ENCODE assay signal across 8 cellular contexts in the genomic region with DNA sequence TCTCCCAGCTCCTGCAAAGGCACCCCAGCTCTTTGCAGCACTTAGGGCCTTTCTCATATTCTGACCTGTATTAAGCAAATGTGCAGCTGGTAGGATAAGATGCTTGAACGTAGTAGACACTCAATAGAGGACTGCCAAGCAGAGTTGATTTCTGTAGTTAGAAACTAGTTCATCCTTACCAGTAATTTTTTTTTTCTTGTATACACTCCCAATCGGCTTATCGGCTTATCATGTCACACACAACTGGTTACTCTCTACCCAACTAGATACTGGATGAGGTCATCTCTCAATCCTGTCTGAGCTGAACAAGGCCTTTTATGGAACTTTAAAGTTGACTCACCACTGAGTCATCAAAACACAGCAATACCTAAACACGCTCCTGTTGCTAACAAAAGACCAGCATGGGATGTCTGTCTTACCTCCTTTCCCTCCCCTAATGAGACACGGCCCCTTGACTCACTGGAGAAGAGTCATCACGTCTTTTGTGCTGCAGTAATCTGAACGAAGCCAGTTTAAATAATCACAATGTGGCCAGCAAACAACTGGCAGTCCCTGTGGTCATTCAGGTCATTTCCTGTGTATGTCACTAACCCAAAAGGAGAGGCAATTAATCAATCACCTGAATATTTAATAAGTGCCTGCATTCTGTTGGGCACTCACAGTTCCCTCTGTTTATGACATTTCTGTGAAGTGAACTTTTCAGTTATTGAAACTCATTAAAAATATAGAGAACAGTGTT. TPM values are rescaled to one million over a fixed set of nuclear protein-coding genes. Genes with fewer than 3 reads are reported as not detected.
DNase-seq lines count a peak whose midpoint lies in the region; ATAC-seq and TF ChIP-seq lines count a peak whose summit lies in the region.

No MANE protein-coding gene starts in this region.

- H3K36me3 Mint-ChIP-seq in activated naive CD4-positive, alpha-beta T cell treated with anti-CD3 and anti-CD28 coated beads, Interleukin-2, amount 50 U/mL, for 24 hours, result peaks cover 17% of the 10 kb centered on the region

- H3K27me3 ChIP-seq in HL-60 (ENCODE audit: insufficient read depth, poor library complexity, severe bottlenecking) (no peaks in the 10 kb centered on the region), Panc1 (ENCODE audit: control insufficient read depth, insufficient read depth, low read length) (no peaks in the 10 kb centered on the region), heart left ventricle (no peaks in the 10 kb centered on the region), sigmoid colon (no peaks in the 10 kb centered on the region)

- peak in 2 of 4 donors; percentile 29 to 46 for TF ChIP-seq EP300 in sigmoid colon (IDR thresholded peaks at IDR 0.05)

- no peaks in the 10 kb centered on the region for H3K27me3 Mint-ChIP-seq in activated naive CD4-positive, alpha-beta T cell treated with anti-CD3 and anti-CD28 coated beads, Interleukin-2, amount 50 U/mL, for 24 hours

- peaks cover 14% of the 10 kb centered on the region for H3K4me1 Mint-ChIP-seq in activated naive CD4-positive, alpha-beta T cell treated with anti-CD3 and anti-CD28 coated beads, Interleukin-2, amount 50 U/mL, for 24 hours

- POLR2A ChIA-PET in Panc1 (lab: Charles Lee), result interaction anchor here (0.7 to 1.9 kb wide), 3 partner anchors 31 to 105 kb away, joined by 4 to 9 read pairs (median 5); a partner anchor contains a TSS

- peaks cover 10% of the 10 kb centered on the region for H3K9me3 Mint-ChIP-seq in activated naive CD4-positive, alpha-beta T cell treated with anti-CD3 and anti-CD28 coated beads, Interleukin-2, amount 50 U/mL, for 24 hours

- CTCF ChIA-PET in Panc1 (lab: Charles Lee), result interaction anchor here (0.5 kb wide), 1 partner anchor 30 kb away, joined by 3 read pairs; no protein-coding TSS in a partner anchor

- intact Hi-C loops in Panc1 (cut with micrococcal nuclease; ENCODE audit: unreplicated experiment) (loop anchor here (5.0 kb wide), 1 partner anchor 104 kb away; a partner anchor contains a TSS), heart left ventricle (cut with DNase I) (no loop called here), sigmoid colon (cut with DNase I) (no loop called here), posterior cingulate gyrus (cut with DNase I) (no loop called here)

- ATAC-seq in GM21447 (IDR thresholded peaks at IDR 0.05; ENCODE audit: unreplicated experiment), result peak; percentile 93
- ATAC-seq in Panc1, result peak; percentile 93
- peak; percentile 61 to 90 (median 85) for ATAC-seq in heart left ventricle

- WGBS in heart left ventricle, 4 donors, result 11 to 20% (median 15%) methylated on average over 7 of the region's 7 CpGs
- 2 to 33% methylated on average over 7 of the region's 7 CpGs for WGBS in sigmoid colon, 2 donors

- H3K4me3 Mint-ChIP-seq in activated naive CD4-positive, alpha-beta T cell treated with anti-CD3 and anti-CD28 coated beads, Interleukin-2, amount 50 U/mL, for 24 hours, result peak overlapping the region; percentile 1

- in situ Hi-C loops in Panc1 (cut with HindIII; ENCODE audit: low pct_unique_long_range_greater_than_20kb, low sequenced_read_pairs), result no loop called here

- no peak overlapping the region for H3K27ac ChIP-seq in HL-60 (replicated peaks)
- peak overlapping the region; percentile 87 for H3K27ac ChIP-seq in Panc1 (ENCODE audit: low read length)
- H3K27ac ChIP-seq in heart left ventricle, result peak overlapping the region; percentile 64 to 94 (median 86)
- peak overlapping the region; percentile 86 to 99 (median 90) for H3K27ac ChIP-seq in sigmoid colon

- TF ChIP-seq POLR2A in heart left ventricle (IDR thresholded peaks at IDR 0.05), result peak in 1 of 2 donors; percentile 32
- no peak for TF ChIP-seq POLR2A in sigmoid colon (IDR thresholded peaks at IDR 0.05)

- H3K9me3 ChIP-seq in Panc1 (ENCODE audit: control insufficient read depth, insufficient read depth, low read depth, low read length) (peaks cover 8% of the 10 kb centered on the region; the same call in 1 of the 2 replicates), heart left ventricle (peaks cover 0 to 12% (median 0%) of the 10 kb centered on the region in 12 donors), sigmoid colon (no peaks in the 10 kb centered on the region)

- H3K4me3 ChIP-seq in HL-60 (replicated peaks; ENCODE audit: insufficient read depth, low read length) (no peak overlapping the region), Panc1 (ENCODE audit: low read depth in 2 of 2, low read length in 2 of 2) (peak overlapping the region in 1 of 2 experiments; percentile 21; a peak in 2 of 4 replicates), heart left ventricle (no peak overlapping the region), sigmoid colon (no peak overlapping the region)

- H3K27ac Mint-ChIP-seq in activated naive CD4-positive, alpha-beta T cell treated with anti-CD3 and anti-CD28 coated beads, Interleukin-2, amount 50 U/mL, for 24 hours, result peak overlapping the region; percentile 76

- TF ChIP-seq CTCF in HL-60 (IDR thresholded peaks at IDR 0.05; ENCODE audit: insufficient read depth, low read length) (no peak), Panc1 (IDR thresholded peaks at IDR 0.05) (no peak), heart left ventricle (IDR thresholded peaks at IDR 0.05) (no peak), sigmoid colon (IDR thresholded peaks at IDR 0.05) (no peak)

- no peaks in the 10 kb centered on the region for H3K36me3 ChIP-seq in Panc1 (ENCODE audit: control insufficient read depth, insufficient read depth, low read length)
- H3K36me3 ChIP-seq in heart left ventricle, result no peaks in the 10 kb centered on the region
- H3K36me3 ChIP-seq in sigmoid colon, result no peaks in the 10 kb centered on the region

- peaks cover 62% of the 10 kb centered on the region for H3K4me1 ChIP-seq in Panc1 (ENCODE audit: control insufficient read depth, insufficient read depth, low read length)
- H3K4me1 ChIP-seq in heart left ventricle, result peaks cover 9 to 46% (median 33%) of the 10 kb centered on the region in 12 donors
- H3K4me1 ChIP-seq in sigmoid colon, result peaks cover 0 to 51% (median 46%) of the 10 kb centered on the region in 4 donors

- BruUV-seq in Panc1 (replicated peaks; lab: Mats Ljungman, UMichigan), result no TSS peak

- peak; percentile 65 for DNase-seq in DMS 273 (lab: John Stamatoyannopoulos, UW; ENCODE audit: unreplicated experiment)
- DNase-seq in HL-60 (ENCODE audit: low read depth in 1 of 2, low spot score in 1 of 2), result peak; percentile 23 to 71
- DNase-seq in Panc1 (ENCODE audit: low read depth, low spot score), result peak; percentile 100
- peak in 3 of 5 donors; percentile 38 to 75 (median 41) for DNase-seq in heart left ventricle
- DNase-seq in sigmoid colon, result peak; percentile 86
- no peak for DNase-seq in posterior cingulate gyrus

RNA-seq across cellular contexts. Expression of a gene that starts 7.5 kb away (rescaled TPM):
- total RNA-seq in Panc1 (2021; ENCODE audit: unreplicated experiment) (67.9 TPM), heart left ventricle (10 to 100 TPM; 33.0 to 89.2 (median 68.7) TPM), sigmoid colon (10 to 100 TPM; 32.4 to 38.8 (median 35.0) TPM)
- 25.1 TPM for polyA plus RNA-seq in Panc1 (2012; ENCODE audit: insufficient read length)
- polyA plus RNA-seq in heart left ventricle (10 to 100 TPM; 14.5 to 49.2 TPM), sigmoid colon (10 to 100 TPM in 2 of 3 donors, 1 to 10 TPM in 1; 8.4 to 11.1 (median 10.0) TPM)

Comparison
In these comparisons a context has a peak if more than half of its experiments do, and no peak if none do; other contexts are left out.
1. DNase-seq: peak in DMS 273 (single experiment), HL-60 (2 of 2), Panc1 (single experiment), heart left ventricle (3 of 5) and sigmoid colon (single experiment); none in posterior cingulate gyrus (0 of 10).
2. Peak in every context shown above with its lines, with median percentiles within 50 percentile points of each other: ATAC-seq.